Comparison of ENCODE assay signal across 39 cellular contexts in genomic region chr5:109792613-109793012, GRCh38.
"Had no signal": no experiment of that assay in that cellular context is flagged by ENCODE, and none has a peak within 500 bp of the region (broad histone marks: within the 10 kb centered on the region; RNA-seq: fewer than 3 reads in every experiment).

No MANE protein-coding gene starts in this region.

- H3K4me3 Mint-ChIP-seq: activated B cell treated with CpG ODN at 0.5 μM for 24 hours; activated CD4-positive, alpha-beta memory T cell treated with anti-CD3 and anti-CD28 coated beads for 36 hours; activated CD4-positive, alpha-beta T cell treated with anti-CD3 and anti-CD28 coated beads, Interleukin-2, amount 10 ng/mL, durations not matched to agents 24 days and 14 days; activated CD8-positive, alpha-beta T cell treated with anti-CD3 and anti-CD28 coated beads for 36 hours; activated naive CD4-positive, alpha-beta T cell treated with anti-CD3 and anti-CD28 coated beads for 36 hours; activated naive CD8-positive, alpha-beta T cell treated with anti-CD3 and anti-CD28 coated beads for 36 hours; activated T-cell treated with anti-CD3 and anti-CD28 coated beads, Interleukin-2, amount 50 U/mL, for 4 hours; activated T-cell treated with anti-CD3 and anti-CD28 coated beads, Interleukin-2, amount 50 U/mL, for 72 hours; activated T-helper 1 cell treated with anti-CD3 and anti-CD28 coated beads, Interleukin-12 subunit alpha, Interleukin-12 subunit beta, Interleukin-2, Interleukin-4 antibody, amounts not matched to agents 30 ng/mL and 10 ng/mL and 1 ng/mL, durations not matched to agents 14 hours and 24 hours and 36 hours; activated T-helper 17 cell treated with anti-CD3 and anti-CD28 coated beads, Interleukin-2, amount 50 U/mL, for 72 hours; brain; central memory CD8-positive, alpha-beta T cell; T-helper 1 cell treated with Interleukin-12 subunit alpha and Interleukin-12 subunit beta and Interleukin-4 antibody, amounts not matched to agents 30 μg/mL and 1 μg/mL, for 36 hours; T-helper 2 cell treated with Interferon-gamma antibody and Interleukin-4, amounts not matched to agents 5 μg/mL and 100 μg/mL, for 36 hours had no signal

- DNase-seq: activated B cell treated with CpG ODN at 0.5 μM for 24 hours; activated CD4-positive, alpha-beta memory T cell treated with anti-CD3 and anti-CD28 coated beads for 36 hours; activated CD4-positive, alpha-beta T cell treated with anti-CD3 and anti-CD28 coated beads for 4 hours; activated CD4-positive, alpha-beta T cell treated with anti-CD3 and anti-CD28 coated beads, Interleukin-2, amount 10 ng/mL, durations not matched to agents 24 days and 14 days; activated CD4-positive, alpha-beta T cell treated with anti-CD3 and anti-CD28 coated beads, Interleukin-2, amount 50 U/mL, for 1 hour; activated CD4-positive, alpha-beta T cell treated with anti-CD3 and anti-CD28 coated beads, Interleukin-2, amount 50 U/mL, for 4 hours; activated CD4-positive, CD25-positive, alpha-beta regulatory T cell treated with anti-CD3 and anti-CD28 coated beads, Interleukin-2, amount 50 U/mL, for 72 hours; activated CD8-positive, alpha-beta memory T cell treated with anti-CD3 and anti-CD28 coated beads, Interleukin-2, amount 50 U/mL, for 4 hours; activated CD8-positive, alpha-beta T cell treated with anti-CD3 and anti-CD28 coated beads for 36 hours; activated effector memory CD4-positive, alpha-beta T cell treated with anti-CD3 and anti-CD28 coated beads, Interleukin-2, amount 50 U/mL, for 16 hours; activated gamma-delta T cell treated with Interleukin-2 at 50 U/mL for 16 hours; activated naive CD4-positive, alpha-beta T cell; activated naive CD4-positive, alpha-beta T cell treated with anti-CD3 and anti-CD28 coated beads for 36 hours; activated naive CD4-positive, alpha-beta T cell treated with anti-CD3 and anti-CD28 coated beads, Interleukin-2, amount 50 U/mL, for 16 hours; activated naive CD8-positive, alpha-beta T cell treated with anti-CD3 and anti-CD28 coated beads for 36 hours; activated T-cell treated with anti-CD3 and anti-CD28 coated beads for 4 hours; activated T-cell treated with anti-CD3 and anti-CD28 coated beads, Interleukin-2, amount 50 U/mL, for 1 hour; activated T-cell treated with anti-CD3 and anti-CD28 coated beads, Interleukin-2, amount 50 U/mL, for 4 hours; activated T-cell treated with anti-CD3 and anti-CD28 coated beads, Interleukin-2, amount 50 U/mL, for 72 hours; adrenal gland; amygdala; anterior cingulate cortex; caudate nucleus; cerebellar nuclear complex; T-helper 1 cell; T-helper 2 cell; T-helper 9 cell had no signal

- H3K27ac ChIP-seq: adrenal gland, ascending aorta, cardiac muscle cell, VCaP had no signal

- H3K27me3 ChIP-seq: adrenal gland, ascending aorta, cardiac muscle cell had no signal

- H3K27me3 Mint-ChIP-seq: activated B cell treated with CpG ODN at 0.5 μM for 24 hours; activated CD4-positive, alpha-beta memory T cell treated with anti-CD3 and anti-CD28 coated beads for 36 hours; activated CD4-positive, alpha-beta T cell treated with anti-CD3 and anti-CD28 coated beads, Interleukin-2, amount 10 ng/mL, durations not matched to agents 24 days and 14 days; activated CD8-positive, alpha-beta T cell treated with anti-CD3 and anti-CD28 coated beads for 36 hours; activated naive CD8-positive, alpha-beta T cell treated with anti-CD3 and anti-CD28 coated beads for 36 hours; activated T-helper 17 cell treated with anti-CD3 and anti-CD28 coated beads, Interleukin-2, amount 50 U/mL, for 72 hours; brain; central memory CD8-positive, alpha-beta T cell had no signal

- H3K4me1 ChIP-seq: adrenal gland, ascending aorta had no signal

- H3K4me1 Mint-ChIP-seq: activated B cell treated with CpG ODN at 0.5 μM for 24 hours, brain had no signal

- H3K9me3 Mint-ChIP-seq: activated B cell treated with CpG ODN at 0.5 μM for 24 hours; activated naive CD4-positive, alpha-beta T cell treated with anti-CD3 and anti-CD28 coated beads for 36 hours; activated T-cell treated with anti-CD3 and anti-CD28 coated beads, Interleukin-2, amount 50 U/mL, for 4 hours; activated T-helper 17 cell treated with anti-CD3 and anti-CD28 coated beads, Interleukin-2, amount 50 U/mL, for 72 hours; central memory CD8-positive, alpha-beta T cell had no signal

- H3K27ac Mint-ChIP-seq: activated B cell treated with CpG ODN at 0.5 μM for 24 hours; activated CD4-positive, alpha-beta memory T cell treated with anti-CD3 and anti-CD28 coated beads for 36 hours; activated CD4-positive, alpha-beta T cell treated with anti-CD3 and anti-CD28 coated beads, Interleukin-2, amount 10 ng/mL, durations not matched to agents 24 days and 14 days; activated CD8-positive, alpha-beta T cell treated with anti-CD3 and anti-CD28 coated beads for 36 hours; activated naive CD4-positive, alpha-beta T cell treated with anti-CD3 and anti-CD28 coated beads for 36 hours; activated naive CD8-positive, alpha-beta T cell treated with anti-CD3 and anti-CD28 coated beads for 36 hours; activated T-cell treated with anti-CD3 and anti-CD28 coated beads, Interleukin-2, amount 50 U/mL, for 72 hours; activated T-helper 1 cell treated with anti-CD3 and anti-CD28 coated beads, Interleukin-12 subunit alpha, Interleukin-12 subunit beta, Interleukin-2, Interleukin-4 antibody, amounts not matched to agents 30 ng/mL and 10 ng/mL and 1 ng/mL, durations not matched to agents 14 hours and 24 hours and 36 hours; activated T-helper 17 cell treated with anti-CD3 and anti-CD28 coated beads, Interleukin-2, amount 50 U/mL, for 72 hours; brain; T-helper 1 cell treated with Interleukin-12 subunit alpha and Interleukin-12 subunit beta and Interleukin-4 antibody, amounts not matched to agents 30 μg/mL and 1 μg/mL, for 36 hours; T-helper 2 cell treated with Interferon-gamma antibody and Interleukin-4, amounts not matched to agents 5 μg/mL and 100 μg/mL, for 36 hours had no signal

- H3K4me3 ChIP-seq: adrenal gland, ascending aorta, cardiac muscle cell had no signal

- FAIRE-seq: bronchial epithelial cell, TTC549 had no signal

- H3K36me3 ChIP-seq: cardiac muscle cell had no signal

- H3K9me3 ChIP-seq: adrenal gland, ascending aorta had no signal

- ATAC-seq: activated CD8-positive, alpha-beta T cell treated with anti-CD3 and anti-CD28 coated beads for 36 hours; activated naive CD4-positive, alpha-beta T cell treated with anti-CD3 and anti-CD28 coated beads, Interleukin-2, amount 50 U/mL, for 72 hours; activated T-cell treated with anti-CD3 and anti-CD28 coated beads, Interleukin-2, amount 50 U/mL, for 4 hours; activated T-cell treated with anti-CD3 and anti-CD28 coated beads, Interleukin-2, amount 50 U/mL, for 72 hours; activated T-helper 17 cell treated with anti-CD3 and anti-CD28 coated beads, Interleukin-2, amount 50 U/mL, for 72 hours had no signal
